ENCODE assay signal across 21 cellular contexts in the genomic region with DNA sequence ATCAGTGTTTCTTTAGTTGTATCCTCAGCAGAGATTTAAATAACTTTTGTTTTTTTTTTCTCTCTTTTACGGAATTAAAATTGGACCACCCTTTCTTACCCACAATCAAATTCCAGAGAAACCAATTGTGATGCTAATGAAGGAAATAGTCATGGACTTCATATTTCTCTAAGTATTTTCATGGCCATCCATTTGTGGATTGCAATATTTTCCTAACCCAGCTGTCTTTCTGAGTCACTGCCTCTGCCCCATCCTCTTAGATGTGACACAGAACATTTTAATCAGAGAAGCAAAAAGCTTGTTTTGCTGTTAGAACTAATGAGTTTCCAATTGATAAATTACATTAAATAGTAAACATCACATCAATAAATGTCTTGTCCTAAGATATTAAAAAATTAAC.
DNase-seq lines count a peak whose midpoint lies in the region; ATAC-seq and TF ChIP-seq lines count a peak whose summit lies in the region.
"Had no signal": no experiment of that assay in that cellular context is flagged by ENCODE, and none has a peak within 500 bp of the region (broad histone marks: within the 10 kb centered on the region; RNA-seq: fewer than 3 reads in every experiment).

No MANE protein-coding gene starts in this region.

- H3K4me3 ChIP-seq in astrocyte of the cerebellum (ENCODE audit: low read depth, low read length), result no peak overlapping the region
- H3K4me3 ChIP-seq in choroid plexus epithelial cell (ENCODE audit: low read depth, low read length), result no peak overlapping the region
- H3K4me3 ChIP-seq: A549, BLaER1, GM12878, GM23248 had no signal

- DNase-seq in LHCN-M2 (ENCODE audit: low read depth), result peak; percentile 84
- peak; percentile 36 for DNase-seq in astrocyte of the cerebellum (ENCODE audit: low read depth)
- peak; percentile 25 for DNase-seq in choroid plexus epithelial cell (ENCODE audit: low read depth)
- DNase-seq in myocyte (ENCODE audit: low read depth), result peak; percentile 44
- no peak for DNase-seq in DMS153 (lab: John Stamatoyannopoulos, UW)
- DNase-seq in NOMO-1 treated with dmso at 0.1 percent for 144 hours (lab: John Stamatoyannopoulos, UW; ENCODE audit: unreplicated experiment), result no peak
- no peak for DNase-seq in activated naive CD4-positive, alpha-beta T cell treated with anti-CD3 and anti-CD28 coated beads for 36 hours
- DNase-seq: 8988T; CD4-positive, CD25-positive, alpha-beta regulatory T cell; CD8-positive, alpha-beta T cell; DMS79; EL; GDM1; GM23248; H7; HCEC 1CT had no signal

- no peaks in the 10 kb centered on the region for H3K27me3 Mint-ChIP-seq in activated naive CD4-positive, alpha-beta T cell treated with anti-CD3 and anti-CD28 coated beads for 36 hours (ENCODE audit: low read depth)
- H3K27me3 Mint-ChIP-seq: B cell; CD4-positive, CD25-positive, alpha-beta regulatory T cell had no signal

- H3K27ac Mint-ChIP-seq in activated naive CD4-positive, alpha-beta T cell treated with anti-CD3 and anti-CD28 coated beads for 36 hours, result no peak overlapping the region
- H3K27ac Mint-ChIP-seq: B cell; CD4-positive, CD25-positive, alpha-beta regulatory T cell; CD8-positive, alpha-beta T cell had no signal

- no peak for ATAC-seq in HG02884 (IDR thresholded peaks at IDR 0.05; ENCODE audit: unreplicated experiment)
- ATAC-seq: A549; CD8-positive, alpha-beta T cell; GM12878 had no signal

- CTCF ChIA-PET in activated naive CD4-positive, alpha-beta T cell treated with anti-CD3 and anti-CD28 coated beads for 36 hours (lab: Charles Lee), result no interaction called here

- no peaks in the 10 kb centered on the region for H3K4me1 Mint-ChIP-seq in activated naive CD4-positive, alpha-beta T cell treated with anti-CD3 and anti-CD28 coated beads for 36 hours (ENCODE audit: low read depth)
- H3K4me1 Mint-ChIP-seq: B cell; CD4-positive, CD25-positive, alpha-beta regulatory T cell had no signal

- in situ Hi-C loops in astrocyte of the cerebellum (cut with HindIII; ENCODE audit: low sequenced_read_pairs), result no loop called here

- H3K36me3 Mint-ChIP-seq in activated naive CD4-positive, alpha-beta T cell treated with anti-CD3 and anti-CD28 coated beads for 36 hours (ENCODE audit: low read depth), result no peaks in the 10 kb centered on the region
- H3K36me3 Mint-ChIP-seq: CD4-positive, CD25-positive, alpha-beta regulatory T cell; CD8-positive, alpha-beta T cell had no signal

- H3K9me3 Mint-ChIP-seq in activated naive CD4-positive, alpha-beta T cell treated with anti-CD3 and anti-CD28 coated beads for 36 hours, result peaks cover 2% of the 10 kb centered on the region

- intact Hi-C loops in activated naive CD4-positive, alpha-beta T cell treated with anti-CD3 and anti-CD28 coated beads for 36 hours (cut with micrococcal nuclease), result no loop called here

- no peak overlapping the region for H3K4me3 Mint-ChIP-seq in activated naive CD4-positive, alpha-beta T cell treated with anti-CD3 and anti-CD28 coated beads for 36 hours
- H3K4me3 Mint-ChIP-seq: B cell; CD4-positive, CD25-positive, alpha-beta regulatory T cell; CD8-positive, alpha-beta T cell had no signal

- TF ChIP-seq CTCF in astrocyte of the cerebellum (IDR thresholded peaks at IDR 0.05; ENCODE audit: low read depth, low read length, missing control alignments) (no peak), choroid plexus epithelial cell (conservative IDR thresholded peaks at IDR 0.05; ENCODE audit: low read depth, low read length) (no peak)

Comparison
In these comparisons a context has a peak if more than half of its experiments do, and no peak if none do; other contexts are left out.
1. DNase-seq: peak in LHCN-M2 (single experiment), astrocyte of the cerebellum (single experiment), choroid plexus epithelial cell (single experiment) and myocyte (single experiment); none in DMS153 (single experiment), NOMO-1 treated with dmso at 0.1 percent for 144 hours (single experiment) and activated naive CD4-positive, alpha-beta T cell treated with anti-CD3 and anti-CD28 coated beads for 36 hours (single experiment).